ENCODE assay signal across 15 cellular contexts in the genomic region with DNA sequence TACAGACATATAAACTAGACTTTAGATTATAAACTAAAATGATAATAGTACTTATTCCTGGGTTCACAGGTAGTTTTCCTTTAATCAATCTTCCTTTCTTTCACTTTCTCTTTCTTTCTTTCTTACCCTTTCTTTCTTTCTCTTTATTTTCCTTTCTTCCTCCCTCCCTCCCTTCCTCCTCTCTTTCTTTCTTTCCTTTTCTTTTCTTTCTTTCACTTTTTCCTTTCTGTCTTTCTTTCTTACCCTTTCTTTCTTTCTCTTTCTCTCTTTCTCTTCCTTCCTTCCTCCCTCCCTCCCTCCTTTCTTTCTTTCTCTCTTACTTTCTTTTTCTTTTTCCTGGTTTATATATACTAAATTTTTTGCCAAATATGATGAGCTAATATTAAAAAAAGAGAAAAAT.
A peak's percentile ranks its signal among the peaks of the same experiment; 100 is the strongest.
DNase-seq lines count a peak whose midpoint lies in the region; ATAC-seq and TF ChIP-seq lines count a peak whose summit lies in the region.
"Had no signal": no experiment of that assay in that cellular context is flagged by ENCODE, and none has a peak within 500 bp of the region (broad histone marks: within the 10 kb centered on the region; RNA-seq: fewer than 3 reads in every experiment).

No MANE protein-coding gene starts in this region.

- DNase-seq in WTC11 (ENCODE audit: low spot score), result no peak
- DNase-seq in activated CD8-positive, alpha-beta memory T cell treated with anti-CD3 and anti-CD28 coated beads, Interleukin-2, amount 50 U/mL, for 4 hours, result no peak
- DNase-seq in nephron progenitor cell, result no peak
- DNase-seq: 8988T; ACHN; Caco-2; Calu3; CD4-positive, alpha-beta T cell; CD8-positive, alpha-beta T cell; DMS79 treated with DMSO at 0.1 percent for 48 hours; GF-D8 had no signal

- CTCF ChIA-PET in HEK293 (lab: Yijun Ruan, JAX) (no interaction called here), WTC11 (lab: Charles Lee) (no interaction called here)

- H3K4me1 Mint-ChIP-seq in WTC11, result peaks cover 15% of the 10 kb centered on the region
- H3K4me1 Mint-ChIP-seq in nephron progenitor cell, result peaks cover 8% of the 10 kb centered on the region

- H3K4me3 ChIP-seq in HEK293 (ENCODE audit: low read depth, low read length), result no peak overlapping the region
- H3K4me3 ChIP-seq: BLaER1 treated with 17β-estradiol and CSF1 and Interleukin-3, amounts not matched to agents 10 nM and 100 nM had no signal

- no peaks in the 10 kb centered on the region for H3K4me1 ChIP-seq in HEK293 (ENCODE audit: control insufficient read depth, insufficient read depth, low read length)
- H3K4me1 ChIP-seq: Caco-2 had no signal

- H3K27ac ChIP-seq in HEK293 (ENCODE audit: extremely low read depth, low read depth, low read length), result no peak overlapping the region
- H3K27ac ChIP-seq: BLaER1 treated with 17β-estradiol and CSF1 and Interleukin-3, amounts not matched to agents 10 nM and 100 nM; C4-2B had no signal

- H3K4me3 Mint-ChIP-seq in WTC11 (no peak overlapping the region), nephron progenitor cell (no peak overlapping the region)
- H3K4me3 Mint-ChIP-seq: CD4-positive, alpha-beta T cell; CD8-positive, alpha-beta T cell had no signal

- H3K9me3 ChIP-seq in HEK293 (ENCODE audit: control insufficient read depth, insufficient read depth, low read depth, low read length), result no peaks in the 10 kb centered on the region
- H3K9me3 ChIP-seq: Caco-2 had no signal

- no peaks in the 10 kb centered on the region for H3K36me3 ChIP-seq in HEK293 (ENCODE audit: control insufficient read depth in 2 of 2, insufficient read depth in 1 of 2, low read length in 2 of 2)
- H3K36me3 ChIP-seq: BLaER1 treated with 17β-estradiol and CSF1 and Interleukin-3, amounts not matched to agents 10 nM and 100 nM had no signal

- ATAC-seq in WTC11, result no peak
- no peak for ATAC-seq in GM21381 (IDR thresholded peaks at IDR 0.05; ENCODE audit: unreplicated experiment)
- ATAC-seq: CD8-positive, alpha-beta T cell had no signal

- H3K27me3 Mint-ChIP-seq in WTC11 (ENCODE audit: low read depth), result peaks cover 3% of the 10 kb centered on the region; the same call in 1 of the 2 replicates
- H3K27me3 Mint-ChIP-seq in nephron progenitor cell (ENCODE audit: low read depth, poor library complexity), result peaks cover 12% of the 10 kb centered on the region

- H3K9me3 Mint-ChIP-seq in WTC11 (peaks cover 13% of the 10 kb centered on the region), nephron progenitor cell (no peaks in the 10 kb centered on the region)
- H3K9me3 Mint-ChIP-seq: CD4-positive, alpha-beta T cell; CD8-positive, alpha-beta T cell had no signal

- H3K27ac Mint-ChIP-seq in WTC11 (no peak overlapping the region), nephron progenitor cell (no peak overlapping the region)
- H3K27ac Mint-ChIP-seq: CD4-positive, alpha-beta T cell; CD8-positive, alpha-beta T cell had no signal

- H3K36me3 Mint-ChIP-seq in WTC11 (no peaks in the 10 kb centered on the region), nephron progenitor cell (ENCODE audit: low read depth) (no peaks in the 10 kb centered on the region)
- H3K36me3 Mint-ChIP-seq: CD8-positive, alpha-beta T cell had no signal

- POLR2A ChIA-PET in HEK293 (lab: Yijun Ruan, JAX) (no interaction called here), WTC11 (lab: Charles Lee) (no interaction called here)

- TF ChIP-seq CTCF in HEK293 (tag by site-specific recombination; IDR thresholded peaks at IDR 0.05) (no peak), WTC11 (IDR thresholded peaks at IDR 0.05) (no peak), nephron progenitor cell (IDR thresholded peaks at IDR 0.05) (no peak)

TF ChIP-seq in HEK293, 187 proteins besides CTCF, POLR2A, EP300 and RAD21:
- TF ChIP-seq ZNF174 (tag by site-specific recombination; IDR thresholded peaks at IDR 0.05) (no peak), REST (tag by site-specific recombination; IDR thresholded peaks at IDR 0.05) (no peak), ZBTB21 (tag by site-specific recombination; IDR thresholded peaks at IDR 0.05) (no peak), ZNF324 (tag by site-specific recombination; IDR thresholded peaks at IDR 0.05) (no peak), PRDM1 (tag by site-specific recombination; IDR thresholded peaks at IDR 0.05) (peak; percentile 98), ZBTB8A (tag by site-specific recombination; IDR thresholded peaks at IDR 0.05) (no peak), SP3 (tag by site-specific recombination; IDR thresholded peaks at IDR 0.05) (no peak), ZNF366 (tag by site-specific recombination; conservative IDR thresholded peaks at IDR 0.05) (peak; percentile 71)

TF ChIP-seq in WTC11, 78 proteins besides CTCF, POLR2A, EP300 and RAD21:
- TF ChIP-seq, protein P1, sequence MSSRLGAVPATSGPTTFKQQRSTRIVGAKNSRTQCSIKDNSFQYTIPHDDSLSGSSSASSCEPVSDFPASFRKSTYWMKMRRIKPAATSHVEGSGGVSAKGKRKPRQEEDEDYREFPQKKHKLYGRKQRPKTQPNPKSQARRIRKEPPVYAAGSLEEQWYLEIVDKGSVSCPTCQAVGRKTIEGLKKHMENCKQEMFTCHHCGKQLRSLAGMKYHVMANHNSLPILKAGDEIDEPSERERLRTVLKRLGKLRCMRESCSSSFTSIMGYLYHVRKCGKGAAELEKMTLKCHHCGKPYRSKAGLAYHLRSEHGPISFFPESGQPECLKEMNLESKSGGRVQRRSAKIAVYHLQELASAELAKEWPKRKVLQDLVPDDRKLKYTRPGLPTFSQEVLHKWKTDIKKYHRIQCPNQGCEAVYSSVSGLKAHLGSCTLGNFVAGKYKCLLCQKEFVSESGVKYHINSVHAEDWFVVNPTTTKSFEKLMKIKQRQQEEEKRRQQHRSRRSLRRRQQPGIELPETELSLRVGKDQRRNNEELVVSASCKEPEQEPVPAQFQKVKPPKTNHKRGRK (CRISPR knock-in tag; IDR thresholded peaks at IDR 0.05; ENCODE audit: borderline replicate concordance), result 0 out of 2 replicates have a peak, but pooled peaks have one; percentile 28
- TF ChIP-seq, protein P2, sequence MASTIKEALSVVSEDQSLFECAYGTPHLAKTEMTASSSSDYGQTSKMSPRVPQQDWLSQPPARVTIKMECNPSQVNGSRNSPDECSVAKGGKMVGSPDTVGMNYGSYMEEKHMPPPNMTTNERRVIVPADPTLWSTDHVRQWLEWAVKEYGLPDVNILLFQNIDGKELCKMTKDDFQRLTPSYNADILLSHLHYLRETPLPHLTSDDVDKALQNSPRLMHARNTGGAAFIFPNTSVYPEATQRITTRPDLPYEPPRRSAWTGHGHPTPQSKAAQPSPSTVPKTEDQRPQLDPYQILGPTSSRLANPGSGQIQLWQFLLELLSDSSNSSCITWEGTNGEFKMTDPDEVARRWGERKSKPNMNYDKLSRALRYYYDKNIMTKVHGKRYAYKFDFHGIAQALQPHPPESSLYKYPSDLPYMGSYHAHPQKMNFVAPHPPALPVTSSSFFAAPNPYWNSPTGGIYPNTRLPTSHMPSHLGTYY (CRISPR knock-in tag; IDR thresholded peaks at IDR 0.05), result no peak
